In the genomic region with DNA sequence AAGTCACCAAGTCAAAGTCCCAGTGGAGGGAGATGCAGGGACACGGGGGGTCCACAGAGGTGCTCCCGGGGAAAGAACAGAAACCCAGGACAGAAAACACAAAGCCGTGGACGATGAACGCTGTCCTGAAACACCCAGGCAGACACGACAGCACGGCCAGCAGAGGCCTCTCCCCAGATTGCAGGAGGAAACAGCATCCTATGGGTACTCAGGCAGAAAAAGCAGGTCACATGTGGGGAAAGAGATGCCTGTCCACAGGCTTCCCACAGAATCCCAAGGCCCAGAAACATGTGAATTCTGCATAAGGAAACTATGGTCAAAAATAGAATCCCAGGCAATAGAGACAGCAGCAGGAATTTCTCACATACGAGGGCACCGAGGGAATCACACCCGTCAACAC, we compare ENCODE assay signal across 24 cellular contexts. TPM values are rescaled to one million over a fixed set of nuclear protein-coding genes. Genes with fewer than 3 reads are reported as not detected.
DNase-seq lines count a peak whose midpoint lies in the region; ATAC-seq, FAIRE-seq and TF ChIP-seq lines count a peak whose summit lies in the region.
"Had no signal": no experiment of that assay in that cellular context is flagged by ENCODE, and none has a peak within 500 bp of the region (broad histone marks: within the 10 kb centered on the region; RNA-seq: fewer than 3 reads in every experiment).

No MANE protein-coding gene starts in this region.

- no peak for TF ChIP-seq CTCF in bronchial epithelial cell (IDR thresholded peaks at IDR 0.05; ENCODE audit: insufficient read depth, low read length, severe bottlenecking)

- no peaks in the 10 kb centered on the region for H3K36me3 ChIP-seq in bronchial epithelial cell (ENCODE audit: control insufficient read depth, insufficient read depth, low read length)
- H3K36me3 ChIP-seq: BLaER1, HAP-1 had no signal

- ATAC-seq in Right ventricle myocardium inferior = no peak
- ATAC-seq: CD8-positive, alpha-beta T cell had no signal

- intact Hi-C loops in Right ventricle myocardium inferior (cut with DNase I) = no loop called here
- intact Hi-C loops in cardiac septum (cut with DNase I) = no loop called here

- no peaks in the 10 kb centered on the region for H3K27me3 ChIP-seq in bronchial epithelial cell (ENCODE audit: control insufficient read depth, insufficient read depth, low read length)

- DNase-seq in Right ventricle myocardium inferior (ENCODE audit: missing footprints) (peak; percentile 15), cardiac septum (ENCODE audit: low spot score) (no peak), bronchial epithelial cell (ENCODE audit: low read depth) (no peak), inferior parietal cortex (ENCODE audit: extremely low spot score) (peak; percentile 5), superior temporal gyrus (ENCODE audit: extremely low spot score) (peak; percentile 15), NCI-H1417 (lab: John Stamatoyannopoulos, UW) (no peak), NCI-H2107 treated with DMSO at 0.1 percent for 48 hours (lab: John Stamatoyannopoulos, UW; ENCODE audit: unreplicated experiment) (no peak), NCI-H2081 treated with DMSO at 0.1 percent for 48 hours (lab: John Stamatoyannopoulos, UW) (no peak)
- DNase-seq: CD4-positive, CD25-positive, alpha-beta regulatory T cell; CD8-positive, alpha-beta T cell; DMS 273 treated with DMSO at 0.1 percent for 48 hours; DMS79; EL; GF-D8; GOT3; HFFc6 had no signal

- FAIRE-seq in bronchial epithelial cell (lab: Jason Lieb, UNC) = peak; percentile 86
- FAIRE-seq: A204.1, D721Med, GM12891, GM18507, H54 had no signal

- no peak overlapping the region for H3K4me3 ChIP-seq in bronchial epithelial cell (ENCODE audit: low read depth, low read length)
- H3K4me3 ChIP-seq: BLaER1, HAP-1 had no signal

RNA-seq across cellular contexts. Expression of a gene that starts 53.6 kb away (rescaled TPM):
- total RNA-seq in Right ventricle myocardium inferior = not detected
- total RNA-seq in cardiac septum = 0.19 TPM
- not detected in 2 replicates for total RNA-seq in bronchial epithelial cell
- total RNA-seq: B cell; CD4-positive, CD25-positive, alpha-beta regulatory T cell; CD8-positive, alpha-beta T cell; HFFc6 had no signal

Comparison
In these comparisons a context has a peak if more than half of its experiments do, and no peak if none do; other contexts are left out.
1. DNase-seq: peak in Right ventricle myocardium inferior (single experiment), inferior parietal cortex (single experiment) and superior temporal gyrus (single experiment); none in cardiac septum (single experiment), bronchial epithelial cell (single experiment), NCI-H1417 (0 of 3), NCI-H2107 treated with DMSO at 0.1 percent for 48 hours (single experiment) and NCI-H2081 treated with DMSO at 0.1 percent for 48 hours (single experiment).